ENCODE assay signal across 8 cellular contexts in the genomic region with DNA sequence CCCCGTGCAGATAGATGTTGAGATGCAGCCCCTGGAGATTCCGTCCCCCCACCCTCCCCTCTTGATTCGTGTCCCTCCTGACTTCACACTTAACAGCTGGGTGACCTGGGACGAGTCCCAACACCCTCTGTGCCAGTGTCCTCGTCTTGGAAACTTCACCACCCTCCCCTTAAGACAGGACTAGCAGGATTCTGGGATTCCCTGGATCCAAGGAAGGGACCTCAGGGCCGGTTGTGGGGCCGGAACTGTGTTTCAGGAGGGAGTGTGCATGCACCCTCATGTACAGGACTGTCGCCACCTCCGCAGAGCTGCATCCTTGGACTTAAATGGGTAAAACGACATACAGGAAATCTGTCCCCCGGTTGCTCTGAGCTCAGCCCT. TPM values are rescaled to one million over a fixed set of nuclear protein-coding genes. Genes with fewer than 3 reads are reported as not detected.
DNase-seq lines count a peak whose midpoint lies in the region; ATAC-seq lines count a peak whose summit lies in the region.

No MANE protein-coding gene starts in this region.

- peak overlapping the region; percentile 85 for H3K27ac ChIP-seq in rectal smooth muscle tissue (ENCODE audit: low read depth, low read length)

- peak overlapping the region; percentile 97 for H3K27ac Mint-ChIP-seq in activated CD8-positive, alpha-beta memory T cell treated with anti-CD3 and anti-CD28 coated beads, Interleukin-2, amount 10 ng/mL, durations not matched to agents 7 days and 5 days

- peak overlapping the region; percentile 85 for H3K4me3 ChIP-seq in rectal smooth muscle tissue (ENCODE audit: low read length)

- H3K4me1 ChIP-seq in rectal smooth muscle tissue (ENCODE audit: control insufficient read depth, insufficient read depth, low read length): peaks cover 22% of the 10 kb centered on the region

- peak overlapping the region; percentile 100 for H3K4me3 Mint-ChIP-seq in activated CD8-positive, alpha-beta memory T cell treated with anti-CD3 and anti-CD28 coated beads, Interleukin-2, amount 10 ng/mL, durations not matched to agents 7 days and 5 days

- no peaks in the 10 kb centered on the region for H3K9me3 Mint-ChIP-seq in activated CD8-positive, alpha-beta memory T cell treated with anti-CD3 and anti-CD28 coated beads, Interleukin-2, amount 10 ng/mL, durations not matched to agents 7 days and 5 days (ENCODE audit: low read depth)

- ATAC-seq in activated CD8-positive, alpha-beta memory T cell treated with anti-CD3 and anti-CD28 coated beads, Interleukin-2, amount 10 ng/mL, durations not matched to agents 7 days and 5 days: no peak
- no peak for ATAC-seq in GM19397 (IDR thresholded peaks at IDR 0.05; ENCODE audit: unreplicated experiment)
- ATAC-seq in HG03469 (IDR thresholded peaks at IDR 0.05; ENCODE audit: unreplicated experiment): no peak

- H3K36me3 Mint-ChIP-seq in activated CD8-positive, alpha-beta memory T cell treated with anti-CD3 and anti-CD28 coated beads, Interleukin-2, amount 10 ng/mL, durations not matched to agents 7 days and 5 days: peaks cover 37% of the 10 kb centered on the region

- H3K4me1 Mint-ChIP-seq in activated CD8-positive, alpha-beta memory T cell treated with anti-CD3 and anti-CD28 coated beads, Interleukin-2, amount 10 ng/mL, durations not matched to agents 7 days and 5 days: peaks cover 60% of the 10 kb centered on the region

- no peaks in the 10 kb centered on the region for H3K27me3 ChIP-seq in rectal smooth muscle tissue (ENCODE audit: control insufficient read depth, insufficient read depth, low read length)

- peaks cover 2% of the 10 kb centered on the region for H3K36me3 ChIP-seq in rectal smooth muscle tissue (ENCODE audit: control insufficient read depth, insufficient read depth, low read length)

- peak overlapping the region; percentile 19 for H3K9ac ChIP-seq in rectal smooth muscle tissue (ENCODE audit: low read length)

- CTCF ChIA-PET in activated CD8-positive, alpha-beta memory T cell treated with anti-CD3 and anti-CD28 coated beads, Interleukin-2, amount 10 ng/mL, durations not matched to agents 7 days and 5 days (lab: Charles Lee): interaction anchor here (0.7 to 4.2 kb wide), 7 partner anchors 34 to 159 kb away, joined by 3 to 26 read pairs (median 4); partner anchors contain the start of gene OCEL1

- peak; percentile 36 for DNase-seq in stimulated activated CD4-positive, alpha-beta T cell treated with anti-CD3 and anti-CD28 coated beads, Interleukin-4, amount 100 ng/mL, for 24 hours
- DNase-seq in stimulated activated CD4-positive, alpha-beta T cell treated with anti-CD3 and anti-CD28 coated beads, Interleukin-2, amount 100 ng/mL, for 48 hours: no peak
- DNase-seq in activated CD8-positive, alpha-beta memory T cell treated with anti-CD3 and anti-CD28 coated beads, Interleukin-2, amount 10 ng/mL, durations not matched to agents 7 days and 5 days: peak; percentile 74
- DNase-seq in fibroblast of peridontal ligament (ENCODE audit: extremely low read depth): peak; percentile 12
- no peak for DNase-seq in HuH-7 (ENCODE audit: low spot score)

- no peaks in the 10 kb centered on the region for H3K27me3 Mint-ChIP-seq in activated CD8-positive, alpha-beta memory T cell treated with anti-CD3 and anti-CD28 coated beads, Interleukin-2, amount 10 ng/mL, durations not matched to agents 7 days and 5 days

RNA-seq across cellular contexts. Expression of gene MYO9B, which starts 1.0 kb away (rescaled TPM):
- total RNA-seq in activated CD8-positive, alpha-beta memory T cell treated with anti-CD3 and anti-CD28 coated beads, Interleukin-2, amount 10 ng/mL, durations not matched to agents 7 days and 5 days: 100 to 1,000 TPM; 280 to 356 TPM

RNA-seq across cellular contexts. Expression of gene HAUS8, which starts 1.3 kb away (rescaled TPM):
- 10 to 100 TPM; 62.1 to 73.0 TPM for total RNA-seq in activated CD8-positive, alpha-beta memory T cell treated with anti-CD3 and anti-CD28 coated beads, Interleukin-2, amount 10 ng/mL, durations not matched to agents 7 days and 5 days

RNA-seq across cellular contexts. Expression of gene CPAMD8, which starts 49.9 kb away (rescaled TPM):
- total RNA-seq in activated CD8-positive, alpha-beta memory T cell treated with anti-CD3 and anti-CD28 coated beads, Interleukin-2, amount 10 ng/mL, durations not matched to agents 7 days and 5 days: 1 to 10 TPM in 1 of 2 experiments, under 1 TPM in 1; 0.21 to 1.3 TPM

Comparison
In these comparisons a context has a peak if more than half of its experiments do, and no peak if none do; other contexts are left out.
1. DNase-seq: peak in stimulated activated CD4-positive, alpha-beta T cell treated with anti-CD3 and anti-CD28 coated beads, Interleukin-4, amount 100 ng/mL, for 24 hours (single experiment), activated CD8-positive, alpha-beta memory T cell treated with anti-CD3 and anti-CD28 coated beads, Interleukin-2, amount 10 ng/mL, durations not matched to agents 7 days and 5 days (single experiment) and fibroblast of peridontal ligament (single experiment); none in stimulated activated CD4-positive, alpha-beta T cell treated with anti-CD3 and anti-CD28 coated beads, Interleukin-2, amount 100 ng/mL, for 48 hours (0 of 2) and HuH-7 (single experiment).